Comparison of ENCODE assay signal across 8 cellular contexts in genomic region chr9:33264473-33265177, GRCh38. TPM values are rescaled to one million over a fixed set of nuclear protein-coding genes. Genes with fewer than 3 reads are reported as not detected.
DNase-seq lines count a peak whose midpoint lies in the region; ATAC-seq, FAIRE-seq and TF ChIP-seq lines count a peak whose summit lies in the region.

Gene BAG1, minus strand, starts transcription at chr9:33264708.
Gene CHMP5, plus strand, starts transcription at chr9:33265049. Its CDS starts 30 bp downstream, at chr9:33265079.

- H3K27me3 Mint-ChIP-seq in type B pancreatic cell, result no peaks in the 10 kb centered on the region

- DNase-seq in GM12892 (ENCODE audit: insufficient read length) (peak; percentile 92), NCI-H146 (lab: John Stamatoyannopoulos, UW) (peak; percentile 100), T-helper 1 cell (peak; percentile 99 to 100 (median 99)), adrenal gland (peak; percentile 100), heart left ventricle (peak; percentile 99 to 100 (median 100)), pons (ENCODE audit: low spot score) (peak; percentile 100), type B pancreatic cell (ENCODE audit: extremely low spot score, unreplicated experiment) (peak; percentile 99)

- H3K36me3 ChIP-seq in adrenal gland (replicated peaks in 1 of 2) (peaks cover 0 to 60% of the 10 kb centered on the region in 2 donors), heart left ventricle (peaks cover 0 to 68% (median 64%) of the 10 kb centered on the region in 9 donors)

- peak; percentile 98 for FAIRE-seq in GM12892 (lab: Jason Lieb, UNC)

- WGBS in adrenal gland, 4 donors, result 0 to 1% (median 0%) methylated on average over 9 to 67 of the region's 67 CpGs
- 0 to 1% (median 1%) methylated on average over 22 to 67 of the region's 67 CpGs for WGBS in heart left ventricle, 4 donors

- no peaks in the 10 kb centered on the region for H3K9me3 Mint-ChIP-seq in type B pancreatic cell

- peak; percentile 19 to 55 (median 36) for TF ChIP-seq CTCF in adrenal gland (IDR thresholded peaks at IDR 0.05)
- TF ChIP-seq CTCF in heart left ventricle (IDR thresholded peaks at IDR 0.05), result peak; percentile 12 to 69 (median 33)
- TF ChIP-seq CTCF in type B pancreatic cell (conservative IDR thresholded peaks at IDR 0.05), result peak; percentile 53

- H3K4me3 Mint-ChIP-seq in type B pancreatic cell, result peak within 1 kb of the TSS; percentile 98

- peak within 1 kb of the TSS; percentile 78 to 96 (median 88) for H3K27ac ChIP-seq in adrenal gland
- H3K27ac ChIP-seq in heart left ventricle, result peak within 1 kb of the TSS; percentile 76 to 99 (median 94)

- H3K4me1 ChIP-seq in adrenal gland (replicated peaks in 1 of 2), result peaks cover 17 to 26% of the 10 kb centered on the region in 2 donors
- peaks cover 0 to 36% (median 23%) of the 10 kb centered on the region in 12 donors for H3K4me1 ChIP-seq in heart left ventricle

- peak within 1 kb of the TSS; percentile 94 for H3K27ac Mint-ChIP-seq in type B pancreatic cell

- peaks cover 17% of the 10 kb centered on the region for H3K4me1 Mint-ChIP-seq in type B pancreatic cell (ENCODE audit: unreplicated experiment)

- H3K36me3 Mint-ChIP-seq in type B pancreatic cell, result peaks cover 13% of the 10 kb centered on the region

- H3K9me3 ChIP-seq in adrenal gland (replicated peaks in 1 of 3) (no peaks in the 10 kb centered on the region), heart left ventricle (no peaks in the 10 kb centered on the region)

- TF ChIP-seq POLR2A in GM12892 (IDR thresholded peaks at IDR 0.05; ENCODE audit: low read depth, low read length) (peak; percentile 67), adrenal gland (IDR thresholded peaks at IDR 0.05) (peak; percentile 63 to 86), heart left ventricle (IDR thresholded peaks at IDR 0.05) (peak; percentile 90 to 91)

- peak within 1 kb of the TSS; percentile 13 to 93 (median 78) for H3K4me3 ChIP-seq in adrenal gland
- H3K4me3 ChIP-seq in heart left ventricle, result peak within 1 kb of the TSS; percentile 66 to 97 (median 91)

- ATAC-seq in HG02852 (IDR thresholded peaks at IDR 0.05; ENCODE audit: unreplicated experiment) (peak; percentile 81), heart left ventricle (peak; percentile 97 to 99 (median 98))

- intact Hi-C loops in adrenal gland (cut with DNase I), result no loop called here
- intact Hi-C loops in heart left ventricle (cut with DNase I), result loop anchor here in 2 of 10 donors (1.0 to 5.0 kb wide), 3 partner anchors 23 to 97 kb away; partner anchors contain the start of genes B4GALT1 (in 1 of the 2) and NFX1 (in 1 of the 2)

- no peaks in the 10 kb centered on the region for H3K27me3 ChIP-seq in adrenal gland
- H3K27me3 ChIP-seq in heart left ventricle, result no peaks in the 10 kb centered on the region

RNA-seq across cellular contexts. Expression of gene BAG1, which starts in this region (rescaled TPM):
- 56.9 TPM for polyA plus RNA-seq in GM12892 (2012; ENCODE audit: missing spikeins)
- 100 to 1,000 TPM in 3 of 8 donors, 10 to 100 TPM in 5; 46.9 to 141 (median 81.2) TPM for total RNA-seq in adrenal gland
- polyA plus RNA-seq in adrenal gland, result 10 to 100 TPM; 52.7 to 94.2 (median 55.0) TPM
- total RNA-seq in heart left ventricle, result 100 to 1,000 TPM in 6 of 9 donors, 10 to 100 TPM in 3; 71.0 to 144 (median 112) TPM
- 100 to 1,000 TPM; 110 to 132 TPM for polyA plus RNA-seq in heart left ventricle
- total RNA-seq in type B pancreatic cell (ENCODE audit: low replicate concordance), result 92.6 and 113 TPM in 2 replicates

RNA-seq across cellular contexts. Expression of gene CHMP5, which starts in this region (rescaled TPM):
- 98.6 TPM for polyA plus RNA-seq in GM12892 (2012; ENCODE audit: missing spikeins)
- total RNA-seq in adrenal gland (10 to 100 TPM; 52.4 to 90.0 (median 64.3) TPM), heart left ventricle (10 to 100 TPM; 37.6 to 58.5 (median 53.0) TPM), type B pancreatic cell (ENCODE audit: low replicate concordance) (51.4 and 53.7 TPM in 2 replicates)
- polyA plus RNA-seq in adrenal gland (100 to 1,000 TPM in 1 of 3 donors, 10 to 100 TPM in 2; 35.6 to 107 (median 49.5) TPM), heart left ventricle (10 to 100 TPM; 24.7 to 76.5 TPM)

Comparison
In these comparisons a context has a peak if more than half of its experiments do, and no peak if none do; other contexts are left out.
1. Peak in every context shown above with its lines: DNase-seq, ATAC-seq, H3K4me3 ChIP-seq and H3K27ac ChIP-seq.